34 cellular contexts compared by ENCODE assay signal in genomic region chr2:174049895-174050294, GRCh38.
"Had no signal": no experiment of that assay in that cellular context is flagged by ENCODE, and none has a peak within 500 bp of the region (broad histone marks: within the 10 kb centered on the region; RNA-seq: fewer than 3 reads in every experiment).

No MANE protein-coding gene starts in this region.

- H3K4me3 Mint-ChIP-seq: activated B cell treated with CpG ODN at 0.5 μM for 24 hours; activated CD4-positive, alpha-beta memory T cell treated with anti-CD3 and anti-CD28 coated beads for 36 hours; activated CD4-positive, alpha-beta T cell treated with anti-CD3 and anti-CD28 coated beads, Interleukin-2, amount 10 ng/mL, durations not matched to agents 24 days and 14 days; activated CD8-positive, alpha-beta T cell treated with anti-CD3 and anti-CD28 coated beads for 36 hours; activated naive CD4-positive, alpha-beta T cell treated with anti-CD3 and anti-CD28 coated beads, Interleukin-2, amount 10 ng/mL, durations not matched to agents 7 days and 5 days; activated naive CD4-positive, alpha-beta T cell treated with anti-CD3 and anti-CD28 coated beads, Interleukin-2, amount 50 U/mL, for 24 hours; activated naive CD8-positive, alpha-beta T cell; activated naive CD8-positive, alpha-beta T cell treated with anti-CD3 and anti-CD28 coated beads, Interleukin-2, amount 10 ng/mL, durations not matched to agents 7 days and 5 days; activated naive CD8-positive, alpha-beta T cell treated with anti-CD3 and anti-CD28 coated beads, Interleukin-2, amount 50 U/mL, for 24 hours; activated T-cell treated with anti-CD3 and anti-CD28 coated beads, Interleukin-2, amount 50 U/mL, for 24 hours; brain; central memory CD8-positive, alpha-beta T cell; T-cell; T-helper 2 cell treated with Interferon-gamma antibody and Interleukin-4, amounts not matched to agents 5 μg/mL and 100 μg/mL, for 36 hours had no signal

- H3K27me3 Mint-ChIP-seq: activated B cell treated with CpG ODN at 0.5 μM for 24 hours; activated naive CD4-positive, alpha-beta T cell treated with anti-CD3 and anti-CD28 coated beads, Interleukin-2, amount 50 U/mL, for 24 hours had no signal

- H3K4me1 ChIP-seq: ascending aorta had no signal

- H3K4me3 ChIP-seq: ascending aorta, cardiac muscle cell had no signal

- H3K27me3 ChIP-seq: ascending aorta, cardiac muscle cell had no signal

- H3K9me3 Mint-ChIP-seq: activated B cell treated with CpG ODN at 0.5 μM for 24 hours; activated CD4-positive, alpha-beta memory T cell treated with anti-CD3 and anti-CD28 coated beads for 36 hours; activated CD8-positive, alpha-beta T cell treated with anti-CD3 and anti-CD28 coated beads for 36 hours; activated naive CD4-positive, alpha-beta T cell treated with anti-CD3 and anti-CD28 coated beads, Interleukin-2, amount 10 ng/mL, durations not matched to agents 7 days and 5 days; activated naive CD4-positive, alpha-beta T cell treated with anti-CD3 and anti-CD28 coated beads, Interleukin-2, amount 50 U/mL, for 24 hours; activated naive CD8-positive, alpha-beta T cell treated with anti-CD3 and anti-CD28 coated beads, Interleukin-2, amount 10 ng/mL, durations not matched to agents 7 days and 5 days; activated T-cell treated with anti-CD3 and anti-CD28 coated beads, Interleukin-2, amount 50 U/mL, for 24 hours; activated T-helper 2 cell treated with anti-CD3 and anti-CD28 coated beads, Interferon-gamma antibody, Interleukin-2, Interleukin-4, amounts not matched to agents 10 μg/mL and 5 μg/mL and 100 μg/mL, durations not matched to agents 14 hours and 24 hours and 36 hours; central memory CD8-positive, alpha-beta T cell; T-helper 2 cell treated with Interferon-gamma antibody and Interleukin-4, amounts not matched to agents 5 μg/mL and 100 μg/mL, for 36 hours had no signal

- H3K4me1 Mint-ChIP-seq: activated B cell treated with CpG ODN at 0.5 μM for 24 hours; activated naive CD4-positive, alpha-beta T cell treated with anti-CD3 and anti-CD28 coated beads, Interleukin-2, amount 10 ng/mL, durations not matched to agents 7 days and 5 days; activated naive CD4-positive, alpha-beta T cell treated with anti-CD3 and anti-CD28 coated beads, Interleukin-2, amount 50 U/mL, for 24 hours; activated naive CD8-positive, alpha-beta T cell treated with anti-CD3 and anti-CD28 coated beads, Interleukin-2, amount 10 ng/mL, durations not matched to agents 7 days and 5 days; central memory CD8-positive, alpha-beta T cell; T-cell had no signal

- H3K36me3 Mint-ChIP-seq: activated CD4-positive, alpha-beta memory T cell treated with anti-CD3 and anti-CD28 coated beads for 36 hours; activated naive CD4-positive, alpha-beta T cell treated with anti-CD3 and anti-CD28 coated beads, Interleukin-2, amount 10 ng/mL, durations not matched to agents 7 days and 5 days; activated naive CD4-positive, alpha-beta T cell treated with anti-CD3 and anti-CD28 coated beads, Interleukin-2, amount 50 U/mL, for 24 hours; activated naive CD8-positive, alpha-beta T cell treated with anti-CD3 and anti-CD28 coated beads, Interleukin-2, amount 10 ng/mL, durations not matched to agents 7 days and 5 days; brain; T-cell had no signal

- ATAC-seq: activated CD8-positive, alpha-beta T cell treated with anti-CD3 and anti-CD28 coated beads for 36 hours; activated naive CD8-positive, alpha-beta T cell treated with anti-CD3 and anti-CD28 coated beads, Interleukin-2, amount 50 U/mL, for 24 hours; T-cell had no signal

- H3K27ac Mint-ChIP-seq: activated B cell treated with CpG ODN at 0.5 μM for 24 hours; activated CD4-positive, alpha-beta memory T cell treated with anti-CD3 and anti-CD28 coated beads for 36 hours; activated CD4-positive, alpha-beta T cell treated with anti-CD3 and anti-CD28 coated beads, Interleukin-2, amount 10 ng/mL, durations not matched to agents 24 days and 14 days; activated CD8-positive, alpha-beta T cell treated with anti-CD3 and anti-CD28 coated beads for 36 hours; activated naive CD4-positive, alpha-beta T cell treated with anti-CD3 and anti-CD28 coated beads, Interleukin-2, amount 10 ng/mL, durations not matched to agents 7 days and 5 days; activated naive CD4-positive, alpha-beta T cell treated with anti-CD3 and anti-CD28 coated beads, Interleukin-2, amount 50 U/mL, for 24 hours; activated naive CD8-positive, alpha-beta T cell; activated naive CD8-positive, alpha-beta T cell treated with anti-CD3 and anti-CD28 coated beads, Interleukin-2, amount 10 ng/mL, durations not matched to agents 7 days and 5 days; activated naive CD8-positive, alpha-beta T cell treated with anti-CD3 and anti-CD28 coated beads, Interleukin-2, amount 50 U/mL, for 24 hours; activated T-cell treated with anti-CD3 and anti-CD28 coated beads, Interleukin-2, amount 50 U/mL, for 24 hours; activated T-helper 2 cell treated with anti-CD3 and anti-CD28 coated beads, Interferon-gamma antibody, Interleukin-2, Interleukin-4, amounts not matched to agents 10 μg/mL and 5 μg/mL and 100 μg/mL, durations not matched to agents 14 hours and 24 hours and 36 hours; brain; T-cell; T-helper 2 cell treated with Interferon-gamma antibody and Interleukin-4, amounts not matched to agents 5 μg/mL and 100 μg/mL, for 36 hours had no signal

- FAIRE-seq: bronchial epithelial cell, TTC549 had no signal

- DNase-seq: activated B cell treated with CpG ODN at 0.5 μM for 24 hours; activated CD4-positive, alpha-beta memory T cell treated with anti-CD3 and anti-CD28 coated beads for 36 hours; activated CD4-positive, alpha-beta T cell treated with anti-CD3 and anti-CD28 coated beads for 4 hours; activated CD4-positive, alpha-beta T cell treated with anti-CD3 and anti-CD28 coated beads, Interleukin-2, amount 10 ng/mL, durations not matched to agents 24 days and 14 days; activated CD4-positive, alpha-beta T cell treated with anti-CD3 and anti-CD28 coated beads, Interleukin-2, amount 50 U/mL, for 1 hour; activated CD4-positive, alpha-beta T cell treated with anti-CD3 and anti-CD28 coated beads, Interleukin-2, amount 50 U/mL, for 4 hours; activated CD4-positive, CD25-positive, alpha-beta regulatory T cell treated with anti-CD3 and anti-CD28 coated beads, Interleukin-2, amount 50 U/mL, for 72 hours; activated CD8-positive, alpha-beta memory T cell treated with anti-CD3 and anti-CD28 coated beads, Interleukin-2, amount 50 U/mL, for 48 hours; activated CD8-positive, alpha-beta T cell treated with anti-CD3 and anti-CD28 coated beads for 36 hours; activated effector memory CD4-positive, alpha-beta T cell treated with Interleukin-2 at 50 U/mL for 16 hours; activated gamma-delta T cell; activated naive CD4-positive, alpha-beta T cell treated with anti-CD3 and anti-CD28 coated beads, Interleukin-2, amount 10 ng/mL, durations not matched to agents 7 days and 5 days; activated naive CD4-positive, alpha-beta T cell treated with Interleukin-2 at 50 U/mL for 16 hours; activated naive CD8-positive, alpha-beta T cell treated with anti-CD3 and anti-CD28 coated beads, Interleukin-2, amount 10 ng/mL, durations not matched to agents 7 days and 5 days; activated naive CD8-positive, alpha-beta T cell treated with anti-CD3 and anti-CD28 coated beads, Interleukin-2, amount 50 U/mL, for 24 hours; activated T-cell treated with anti-CD3 and anti-CD28 coated beads, Interleukin-2, amount 50 U/mL, for 24 hours; activated T-cell treated with anti-CD3 and anti-CD28 coated beads, Interleukin-2, amount 50 U/mL, for 48 hours; amygdala; anterior cingulate cortex; caudate nucleus; T-cell; T-helper 2 cell; T-helper 9 cell had no signal

- H3K9me3 ChIP-seq: ascending aorta had no signal

- H3K36me3 ChIP-seq: ascending aorta, cardiac muscle cell had no signal

- H3K27ac ChIP-seq: ascending aorta, cardiac muscle cell, VCaP had no signal
